ENCODE assay signal across 8 cellular contexts in genomic region chr6:145633981-145634627, GRCh38.
DNase-seq lines count a peak whose midpoint lies in the region; ATAC-seq and TF ChIP-seq lines count a peak whose summit lies in the region.

No MANE protein-coding gene starts in this region.

- no peaks in the 10 kb centered on the region for H3K27me3 Mint-ChIP-seq in neural crest cell (ENCODE audit: low read depth)

- H3K27ac Mint-ChIP-seq in neural crest cell (ENCODE audit: unreplicated experiment): no peak overlapping the region

- peak; percentile 94 for ATAC-seq in GM21619 (IDR thresholded peaks at IDR 0.05; ENCODE audit: unreplicated experiment)

- peaks cover 4% of the 10 kb centered on the region; the same call in 1 of the 2 replicates for H3K4me1 ChIP-seq in HUES64 (ENCODE audit: insufficient read depth, low read length)

- no peaks in the 10 kb centered on the region for H3K9me3 Mint-ChIP-seq in neural crest cell

- peaks cover 8% of the 10 kb centered on the region for H3K4me1 Mint-ChIP-seq in neural crest cell

- WGBS in HUES64: 47% methylated on average over 11 of the region's 11 CpGs

- no peaks in the 10 kb centered on the region for H3K27me3 ChIP-seq in HUES64 (ENCODE audit: insufficient read depth, low read length)

- peak; percentile 92 for TF ChIP-seq CTCF in fibroblast of mammary gland (conservative IDR thresholded peaks at IDR 0.05; ENCODE audit: control insufficient read depth, insufficient read depth, low read depth, low read length)
- peak; percentile 94 for TF ChIP-seq CTCF in neural crest cell (conservative IDR thresholded peaks at IDR 0.05)

- peak; percentile 81 for DNase-seq in Daoy (ENCODE audit: low read depth)
- peak; percentile 93 for DNase-seq in OCI-M1 (lab: John Stamatoyannopoulos, UW)
- peak; percentile 70 for DNase-seq in activated T-cell treated with anti-CD3 and anti-CD28 coated beads for 48 hours (ENCODE audit: low read depth)
- DNase-seq in fibroblast of mammary gland (ENCODE audit: low read depth): peak; percentile 83
- DNase-seq in neural crest cell (ENCODE audit: low read depth, low spot score): peak; percentile 95
- peak; percentile 68 for DNase-seq in stromal cell of bone marrow (ENCODE audit: low read depth)

- peaks cover 4% of the 10 kb centered on the region for H3K36me3 Mint-ChIP-seq in neural crest cell (ENCODE audit: low read depth)

- no peak overlapping the region for H3K9ac ChIP-seq in HUES64 (ENCODE audit: low read depth, low read length)

- no peaks in the 10 kb centered on the region for H3K36me3 ChIP-seq in HUES64 (ENCODE audit: insufficient read depth, low read length)

- H3K4me3 ChIP-seq in HUES64 (ENCODE audit: low read length): peak overlapping the region; percentile 4; the same call in 1 of the 2 replicates
- H3K4me3 ChIP-seq in fibroblast of mammary gland (ENCODE audit: control insufficient read depth, low read depth, low read length): no peak overlapping the region

- no peak overlapping the region for H3K4me3 Mint-ChIP-seq in neural crest cell

- no peak overlapping the region for H3K27ac ChIP-seq in HUES64 (ENCODE audit: low read depth, low read length)

- no peaks in the 10 kb centered on the region for H3K9me3 ChIP-seq in HUES64 (ENCODE audit: insufficient read depth, low read depth, low read length)
